In the genomic region with DNA sequence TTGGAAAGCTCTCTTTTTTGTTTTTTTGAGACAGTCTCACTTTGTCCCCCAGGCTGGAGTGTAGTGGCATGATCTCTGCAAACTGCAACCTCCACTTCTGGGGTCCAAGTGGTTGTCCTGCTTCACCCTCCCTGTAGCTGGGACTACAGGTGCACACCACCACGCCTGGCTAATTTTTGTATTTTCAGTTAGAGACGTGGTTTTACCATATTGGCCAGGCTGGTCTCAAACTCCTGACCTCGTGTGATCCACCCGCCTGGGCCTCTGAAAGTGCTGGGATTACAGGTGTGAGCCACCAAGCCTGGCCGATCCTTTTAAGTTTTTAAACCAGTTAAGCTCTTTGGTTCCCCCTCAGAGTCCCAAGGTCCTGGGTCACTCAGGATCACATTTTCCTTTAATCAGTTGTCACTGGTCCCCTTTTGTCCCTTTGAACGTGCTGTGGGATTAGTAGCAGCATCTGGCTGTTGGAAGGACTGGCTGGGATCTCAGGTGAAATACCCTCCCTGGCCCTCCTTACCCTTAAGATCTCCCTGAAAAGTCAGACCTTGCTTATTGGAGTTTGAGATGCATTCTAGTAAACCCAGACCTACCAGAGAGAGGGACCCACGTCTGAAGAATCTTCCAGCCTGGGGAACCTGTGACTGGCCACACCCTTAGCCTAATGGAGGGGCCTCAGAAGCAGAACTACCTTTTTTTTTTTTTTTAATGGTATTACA, we compare ENCODE assay signal across 8 cellular contexts. TPM values are rescaled to one million over a fixed set of nuclear protein-coding genes. Genes with fewer than 3 reads are reported as not detected.
DNase-seq lines count a peak whose midpoint lies in the region; ATAC-seq, FAIRE-seq and TF ChIP-seq lines count a peak whose summit lies in the region.

No MANE protein-coding gene starts in this region.

- no peaks in the 10 kb centered on the region for H3K27me3 Mint-ChIP-seq in activated CD4-positive, alpha-beta T cell treated with anti-CD3 and anti-CD28 coated beads, Interleukin-2, amount 10 ng/mL, durations not matched to agents 24 days and 14 days

- H3F3A ChIP-seq in GM23248 (ENCODE audit: insufficient read depth): peaks cover 67% of the 10 kb centered on the region

- no peaks in the 10 kb centered on the region for H3K9me3 ChIP-seq in GM23248 (ENCODE audit: low read depth)
- H3K9me3 ChIP-seq in fibroblast of lung (ENCODE audit: control insufficient read depth, insufficient read depth, low read depth, low read length): no peaks in the 10 kb centered on the region
- no peaks in the 10 kb centered on the region for H3K9me3 ChIP-seq in pancreas

- H3K27ac Mint-ChIP-seq in activated CD4-positive, alpha-beta T cell treated with anti-CD3 and anti-CD28 coated beads, Interleukin-2, amount 10 ng/mL, durations not matched to agents 24 days and 14 days: peak overlapping the region; percentile 92

- no peak for FAIRE-seq in pancreas (lab: Jason Lieb, UNC)

- H3K27ac ChIP-seq in GM23248 (peak overlapping the region; percentile 100), fibroblast of lung (ENCODE audit: insufficient read depth, low read length) (peak overlapping the region; percentile 100), pancreas (peak overlapping the region in 3 of 4 donors; percentile 42 to 99 (median 96))

- peaks cover 36% of the 10 kb centered on the region for H3K36me3 Mint-ChIP-seq in activated CD4-positive, alpha-beta T cell treated with anti-CD3 and anti-CD28 coated beads, Interleukin-2, amount 10 ng/mL, durations not matched to agents 24 days and 14 days (ENCODE audit: low read depth)

- peak overlapping the region; percentile 98 for H3K4me3 ChIP-seq in GM23248
- H3K4me3 ChIP-seq in fibroblast of lung (replicated peaks in 1 of 4; ENCODE audit: control extremely low read depth in 1 of 4, insufficient read depth in 1 of 4, low read depth in 3 of 4, low read length in 4 of 4): peak overlapping the region in 3 of 4 experiments; percentile 72 to 98 (median 74)
- no peak overlapping the region for H3K4me3 ChIP-seq in pancreas

- no peaks in the 10 kb centered on the region for H3K27me3 ChIP-seq in GM23248 (replicated peaks; ENCODE audit: insufficient read depth)
- no peaks in the 10 kb centered on the region for H3K27me3 ChIP-seq in fibroblast of lung (ENCODE audit: control insufficient read depth, insufficient read depth, low read length)
- H3K27me3 ChIP-seq in pancreas: no peaks in the 10 kb centered on the region

- H3K9ac ChIP-seq in GM23248 (peak overlapping the region; percentile 100), fibroblast of lung (ENCODE audit: insufficient read depth, low read length) (peak overlapping the region; percentile 62)

- H3K36me3 ChIP-seq in GM23248 (ENCODE audit: low read depth) (peaks cover 46% of the 10 kb centered on the region), fibroblast of lung (ENCODE audit: control insufficient read depth, insufficient read depth, low read length) (peaks cover 5% of the 10 kb centered on the region), pancreas (peaks cover 4 to 40% (median 23%) of the 10 kb centered on the region in 3 donors)

- H3K4me3 Mint-ChIP-seq in activated CD4-positive, alpha-beta T cell treated with anti-CD3 and anti-CD28 coated beads, Interleukin-2, amount 10 ng/mL, durations not matched to agents 24 days and 14 days: no peak overlapping the region

- DNase-seq in NCI-H1417 (lab: John Stamatoyannopoulos, UW): peak in 2 of 3 experiments; percentile 66 to 86
- no peak for DNase-seq in NCI-H1417 treated with DMSO at 0.1 percent for 48 hours (lab: John Stamatoyannopoulos, UW)
- DNase-seq in GM23248: peak; percentile 85
- peak; percentile 51 for DNase-seq in LoVo (ENCODE audit: low spot score)
- DNase-seq in activated CD4-positive, alpha-beta T cell treated with anti-CD3 and anti-CD28 coated beads, Interleukin-2, amount 10 ng/mL, durations not matched to agents 24 days and 14 days: peak; percentile 81
- DNase-seq in fibroblast of lung (ENCODE audit: low read depth in 2 of 2): peak in 1 of 2 donors; percentile 57
- peak in 3 of 6 donors; percentile 59 to 77 (median 59) for DNase-seq in pancreas
- DNase-seq in NCI-H345 treated with DMSO at 0.1 percent for 48 hours (lab: John Stamatoyannopoulos, UW; ENCODE audit: unreplicated experiment): no peak

- peak; percentile 5 to 17 (median 10) for ATAC-seq in pancreas

- intact Hi-C loops in activated CD4-positive, alpha-beta T cell treated with anti-CD3 and anti-CD28 coated beads, Interleukin-2, amount 10 ng/mL, durations not matched to agents 24 days and 14 days (cut with micrococcal nuclease): loop anchor here (5.0 kb wide), 1 partner anchor 40 kb away; no protein-coding TSS in a partner anchor
- intact Hi-C loops in pancreas (cut with DNase I): loop anchor here in 1 of 3 donors (5.0 kb wide), 1 partner anchor 35 kb away; no protein-coding TSS in a partner anchor

- 6 to 7% methylated on average over 7 of the region's 7 CpGs for WGBS in GM23248 (ENCODE audit: low coverage in 1 of 2, low lambda C conversion rate in 2 of 2, missing lambda C conversion rate in 2 of 2), 2 experiments
- 22 to 30% methylated on average over 7 of the region's 7 CpGs for WGBS in pancreas, 2 donors

- H3K4me1 Mint-ChIP-seq in activated CD4-positive, alpha-beta T cell treated with anti-CD3 and anti-CD28 coated beads, Interleukin-2, amount 10 ng/mL, durations not matched to agents 24 days and 14 days: peaks cover 55% of the 10 kb centered on the region

- H3K9me3 Mint-ChIP-seq in activated CD4-positive, alpha-beta T cell treated with anti-CD3 and anti-CD28 coated beads, Interleukin-2, amount 10 ng/mL, durations not matched to agents 24 days and 14 days: no peaks in the 10 kb centered on the region

- TF ChIP-seq CTCF in fibroblast of lung (conservative IDR thresholded peaks at IDR 0.05 in 1 of 2, IDR thresholded peaks at IDR 0.05 in 1 of 2; ENCODE audit: low read depth in 1 of 2, low read length in 2 of 2) (no peak), pancreas (IDR thresholded peaks at IDR 0.05) (no peak)

- in situ Hi-C loops in GM23248 (cut with MboI): no loop called here

- H2AFZ ChIP-seq in GM23248 (no peak overlapping the region), fibroblast of lung (ENCODE audit: low read length) (no peak overlapping the region)

- H3K79me2 ChIP-seq in GM23248 (ENCODE audit: insufficient read depth): peaks cover 77% of the 10 kb centered on the region
- H3K79me2 ChIP-seq in fibroblast of lung (ENCODE audit: control insufficient read depth, insufficient read depth, low read length): peaks cover 52% of the 10 kb centered on the region

- H3K9me2 ChIP-seq in GM23248 (ENCODE audit: insufficient read depth): no peaks in the 10 kb centered on the region

- H3K4me2 ChIP-seq in GM23248 (ENCODE audit: unreplicated experiment) (peak overlapping the region; percentile 97), fibroblast of lung (ENCODE audit: extremely low read depth, insufficient read depth, low read length) (peak overlapping the region; percentile 79)

- H4K20me1 ChIP-seq in GM23248 (ENCODE audit: insufficient read depth) (peaks cover 43% of the 10 kb centered on the region), fibroblast of lung (ENCODE audit: control insufficient read depth, extremely low read depth, insufficient read depth, low read length) (peaks cover 11% of the 10 kb centered on the region)

- H3K4me1 ChIP-seq in GM23248 (ENCODE audit: insufficient read depth): no peaks in the 10 kb centered on the region
- H3K4me1 ChIP-seq in fibroblast of lung (ENCODE audit: control insufficient read depth, extremely low read depth, insufficient read depth, low read length): no peaks in the 10 kb centered on the region
- peaks cover 4 to 21% (median 10%) of the 10 kb centered on the region in 3 donors for H3K4me1 ChIP-seq in pancreas

RNA-seq across cellular contexts. Expression of a gene that starts 8.1 kb away (rescaled TPM):
- 2,638 and 3,272 TPM in 2 replicates for total RNA-seq in GM23248 (2014; rRNA removed; shearing (Covaris generic))
- polyA plus RNA-seq in GM23248 (2016; fragmentation: Nextera tagmentation; extraction: Ambion mirVana) (7,376 and 13,207 TPM in 2 replicates), fibroblast of lung (482 and 583 TPM in 2 replicates), pancreas (1,000 to 10,000 TPM in 1 of 2 donors, 100 to 1,000 TPM in 1; 251 to 2,313 TPM)
- 5,198 and 5,435 TPM in 2 replicates for total RNA-seq in activated CD4-positive, alpha-beta T cell treated with anti-CD3 and anti-CD28 coated beads, Interleukin-2, amount 10 ng/mL, durations not matched to agents 24 days and 14 days
- total RNA-seq in fibroblast of lung (14,068 and 21,991 TPM in 2 replicates), pancreas (1,000 to 10,000 TPM; 2,360 to 5,615 (median 3,481) TPM)
- 274 and 335 TPM in 2 replicates for polyA plus RNA-seq in fibroblast of lung (2012)
- 1,820 and 2,014 TPM in 2 replicates for polyA minus RNA-seq in fibroblast of lung (ENCODE audit: low replicate concordance)

RNA-seq across cellular contexts. Expression of a gene that starts 18.0 kb away (rescaled TPM):
- 115 and 133 TPM in 2 replicates for total RNA-seq in GM23248 (2014; rRNA removed; shearing (Covaris generic))
- polyA plus RNA-seq in GM23248 (2016; fragmentation: Nextera tagmentation; extraction: Ambion mirVana): 90.7 and 98.6 TPM in 2 replicates
- 94.2 and 95.8 TPM in 2 replicates for total RNA-seq in activated CD4-positive, alpha-beta T cell treated with anti-CD3 and anti-CD28 coated beads, Interleukin-2, amount 10 ng/mL, durations not matched to agents 24 days and 14 days
- total RNA-seq in fibroblast of lung: 73.2 and 84.6 TPM in 2 replicates
- polyA plus RNA-seq in fibroblast of lung: 58.2 and 62.3 TPM in 2 replicates
- polyA plus RNA-seq in fibroblast of lung (2012): 71.8 and 83.3 TPM in 2 replicates
- polyA minus RNA-seq in fibroblast of lung (ENCODE audit: low replicate concordance): 160 and 182 TPM in 2 replicates
- total RNA-seq in pancreas: 10 to 100 TPM; 40.1 to 49.4 (median 41.2) TPM
- polyA plus RNA-seq in pancreas: 10 to 100 TPM; 68.9 to 83.9 TPM

RNA-seq across cellular contexts. Expression of a gene that starts 51.2 kb away (rescaled TPM):
- 98.4 and 112 TPM in 2 replicates for total RNA-seq in GM23248 (2014; rRNA removed; shearing (Covaris generic))
- 36.5 and 39.6 TPM in 2 replicates for polyA plus RNA-seq in GM23248 (2016; fragmentation: Nextera tagmentation; extraction: Ambion mirVana)
- total RNA-seq in activated CD4-positive, alpha-beta T cell treated with anti-CD3 and anti-CD28 coated beads, Interleukin-2, amount 10 ng/mL, durations not matched to agents 24 days and 14 days: 94.9 and 96.9 TPM in 2 replicates
- total RNA-seq in fibroblast of lung: 37.3 and 39.0 TPM in 2 replicates
- 40.4 and 47.2 TPM in 2 replicates for polyA plus RNA-seq in fibroblast of lung
- polyA plus RNA-seq in fibroblast of lung (2012): 65.8 and 68.7 TPM in 2 replicates
- 54.6 and 262 TPM in 2 replicates for polyA minus RNA-seq in fibroblast of lung (ENCODE audit: low replicate concordance)
- total RNA-seq in pancreas: 100 to 1,000 TPM in 1 of 6 donors, 10 to 100 TPM in 5; 44.7 to 119 (median 63.4) TPM
- 100 to 1,000 TPM; 118 to 151 TPM for polyA plus RNA-seq in pancreas

Comparison
In these comparisons a context has a peak if more than half of its experiments do, and no peak if none do; other contexts are left out.
1. DNase-seq: peak in NCI-H1417 (2 of 3), GM23248 (single experiment), LoVo (single experiment) and activated CD4-positive, alpha-beta T cell treated with anti-CD3 and anti-CD28 coated beads, Interleukin-2, amount 10 ng/mL, durations not matched to agents 24 days and 14 days (single experiment); none in NCI-H1417 treated with DMSO at 0.1 percent for 48 hours (single experiment) and NCI-H345 treated with DMSO at 0.1 percent for 48 hours (single experiment).
2. H3K4me3 ChIP-seq: peak in GM23248 (single experiment) and fibroblast of lung (3 of 4); none in pancreas (0 of 4).
3. Peak in every context shown above with its lines, with median percentiles within 50 percentile points of each other: H3K27ac ChIP-seq.